8 cellular contexts compared by ENCODE assay signal in the genomic region with DNA sequence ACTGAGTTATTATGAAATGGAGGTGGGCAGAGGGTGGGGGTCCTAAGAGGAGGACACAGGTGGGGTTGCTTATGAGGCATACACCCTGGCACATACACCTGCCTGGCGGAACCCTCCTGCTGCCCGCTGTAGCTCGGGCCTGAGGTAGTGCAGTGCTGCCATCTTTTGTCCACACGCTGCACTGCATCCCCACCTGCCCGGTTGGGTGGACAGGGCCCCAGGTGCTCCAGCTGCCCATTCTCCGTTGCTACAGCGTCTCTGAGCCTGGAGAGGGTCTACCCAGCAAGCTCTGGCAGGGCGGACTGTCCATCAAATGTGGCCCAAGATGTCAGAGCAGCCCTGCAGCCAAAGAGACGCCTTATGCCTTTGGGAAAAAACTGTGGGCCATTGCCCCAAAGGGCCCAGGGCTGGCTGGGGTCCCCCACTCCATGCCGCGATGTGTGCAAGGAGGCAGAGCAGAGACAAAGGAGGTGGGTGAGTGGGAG.
DNase-seq lines count a peak whose midpoint lies in the region; ATAC-seq lines count a peak whose summit lies in the region.

No MANE protein-coding gene starts in this region.

- ATAC-seq in left cardiac atrium (peak; percentile 41 to 81), GM18519 (IDR thresholded peaks at IDR 0.05; ENCODE audit: low FRiP score, unreplicated experiment) (no peak)
- ATAC-seq in stimulated activated memory B cell treated with anti-CD40 and anti-IgM and Interleukin-4, amounts not matched to agents 10 μg/mL and 1 μg/mL and 100 μg/mL, for 72 hours, result no peak

- intact Hi-C loops in left cardiac atrium (cut with DNase I), result loop anchor here in 1 of 2 donors (2.0 kb wide), 1 partner anchor 189 kb away; no protein-coding TSS in a partner anchor

- DNase-seq in stimulated activated CD4-positive, alpha-beta T cell treated with anti-CD3 and anti-CD28 coated beads, Interleukin-15, amount 100 ng/mL, for 24 hours, result peak; percentile 47
- no peak for DNase-seq in stimulated activated CD4-positive, alpha-beta T cell treated with anti-CD3 and anti-CD28 coated beads, Interleukin-4, amount 100 ng/mL, for 1 hour
- DNase-seq in NCI-H1417 treated with DMSO at 0.1 percent for 48 hours (lab: John Stamatoyannopoulos, UW), result peak; percentile 28
- DNase-seq in activated CD4-positive, alpha-beta T cell treated with anti-CD3 and anti-CD28 coated beads, Interleukin-2, amount 10 ng/mL, durations not matched to agents 7 days and 5 days, result peak; percentile 28
- DNase-seq in left cardiac atrium, result peak; percentile 37
- peak; percentile 14 to 24 for DNase-seq in stimulated activated CD8-positive, alpha-beta memory T cell treated with anti-CD3 and anti-CD28 coated beads, Interleukin-2, amount 100 ng/mL, for 48 hours (ENCODE audit: low read depth in 2 of 2)

- POLR2A ChIA-PET in activated CD4-positive, alpha-beta T cell treated with anti-CD3 and anti-CD28 coated beads, Interleukin-2, amount 10 ng/mL, durations not matched to agents 7 days and 5 days (lab: Charles Lee), result no interaction called here

- H3K9me3 Mint-ChIP-seq in activated CD4-positive, alpha-beta T cell treated with anti-CD3 and anti-CD28 coated beads, Interleukin-2, amount 10 ng/mL, durations not matched to agents 7 days and 5 days, result no peaks in the 10 kb centered on the region
- no peaks in the 10 kb centered on the region for H3K9me3 Mint-ChIP-seq in stimulated activated memory B cell treated with anti-CD40 and anti-IgM and Interleukin-4, amounts not matched to agents 10 μg/mL and 1 μg/mL and 100 μg/mL, for 72 hours

- H3K27ac Mint-ChIP-seq in activated CD4-positive, alpha-beta T cell treated with anti-CD3 and anti-CD28 coated beads, Interleukin-2, amount 10 ng/mL, durations not matched to agents 7 days and 5 days, result no peak overlapping the region
- no peak overlapping the region for H3K27ac Mint-ChIP-seq in stimulated activated memory B cell treated with anti-CD40 and anti-IgM and Interleukin-4, amounts not matched to agents 10 μg/mL and 1 μg/mL and 100 μg/mL, for 72 hours

- H3K27me3 Mint-ChIP-seq in activated CD4-positive, alpha-beta T cell treated with anti-CD3 and anti-CD28 coated beads, Interleukin-2, amount 10 ng/mL, durations not matched to agents 7 days and 5 days, result peaks cover 2% of the 10 kb centered on the region
- H3K27me3 Mint-ChIP-seq in stimulated activated memory B cell treated with anti-CD40 and anti-IgM and Interleukin-4, amounts not matched to agents 10 μg/mL and 1 μg/mL and 100 μg/mL, for 72 hours, result peaks cover 10% of the 10 kb centered on the region

- CTCF ChIA-PET in activated CD4-positive, alpha-beta T cell treated with anti-CD3 and anti-CD28 coated beads, Interleukin-2, amount 10 ng/mL, durations not matched to agents 7 days and 5 days (lab: Charles Lee), result interaction anchor here (1.2 to 1.3 kb wide), 2 partner anchors 12 to 42 kb away, joined by 3 read pairs; no protein-coding TSS in a partner anchor

- no peak overlapping the region for H3K4me3 Mint-ChIP-seq in activated CD4-positive, alpha-beta T cell treated with anti-CD3 and anti-CD28 coated beads, Interleukin-2, amount 10 ng/mL, durations not matched to agents 7 days and 5 days
- H3K4me3 Mint-ChIP-seq in stimulated activated memory B cell treated with anti-CD40 and anti-IgM and Interleukin-4, amounts not matched to agents 10 μg/mL and 1 μg/mL and 100 μg/mL, for 72 hours, result no peak overlapping the region

- H3K4me1 Mint-ChIP-seq in activated CD4-positive, alpha-beta T cell treated with anti-CD3 and anti-CD28 coated beads, Interleukin-2, amount 10 ng/mL, durations not matched to agents 7 days and 5 days, result no peaks in the 10 kb centered on the region
- H3K4me1 Mint-ChIP-seq in stimulated activated memory B cell treated with anti-CD40 and anti-IgM and Interleukin-4, amounts not matched to agents 10 μg/mL and 1 μg/mL and 100 μg/mL, for 72 hours, result no peaks in the 10 kb centered on the region

- H3K36me3 Mint-ChIP-seq in activated CD4-positive, alpha-beta T cell treated with anti-CD3 and anti-CD28 coated beads, Interleukin-2, amount 10 ng/mL, durations not matched to agents 7 days and 5 days (ENCODE audit: low read depth), result no peaks in the 10 kb centered on the region
- H3K36me3 Mint-ChIP-seq in stimulated activated memory B cell treated with anti-CD40 and anti-IgM and Interleukin-4, amounts not matched to agents 10 μg/mL and 1 μg/mL and 100 μg/mL, for 72 hours, result no peaks in the 10 kb centered on the region

Comparison
In these comparisons a context has a peak if more than half of its experiments do, and no peak if none do; other contexts are left out.
1. ATAC-seq: peak in left cardiac atrium (2 of 2); none in stimulated activated memory B cell treated with anti-CD40 and anti-IgM and Interleukin-4, amounts not matched to agents 10 μg/mL and 1 μg/mL and 100 μg/mL, for 72 hours (single experiment) and GM18519 (single experiment).